ENCODE assay signal across 21 cellular contexts in the genomic region with DNA sequence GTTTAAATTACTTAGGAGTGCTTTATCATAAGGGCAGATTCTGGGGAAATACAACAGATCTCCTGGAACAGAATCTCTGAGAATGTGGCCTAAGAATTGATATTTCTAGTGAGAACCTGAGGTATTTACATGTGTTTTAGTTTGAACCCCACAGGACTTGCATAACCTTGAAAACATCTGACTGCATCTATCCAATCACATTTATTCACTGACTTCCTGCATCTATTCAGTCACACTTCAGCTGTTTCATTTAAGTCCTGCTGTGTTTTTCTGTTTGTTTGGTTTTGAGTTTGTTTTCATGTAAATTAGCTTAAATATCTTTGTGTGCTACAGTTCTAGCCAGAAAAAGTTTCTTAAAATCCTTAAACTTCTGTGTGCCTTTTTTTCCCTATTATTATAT.
DNase-seq lines count a peak whose midpoint lies in the region; ATAC-seq and TF ChIP-seq lines count a peak whose summit lies in the region.
"Had no signal": no experiment of that assay in that cellular context is flagged by ENCODE, and none has a peak within 500 bp of the region (broad histone marks: within the 10 kb centered on the region; RNA-seq: fewer than 3 reads in every experiment).

No MANE protein-coding gene starts in this region.

- peak; percentile 91 for ATAC-seq in WTC11
- no peak for ATAC-seq in activated T-helper 17 cell treated with anti-CD3 and anti-CD28 coated beads, Interleukin-2, amount 50 U/mL, for 72 hours (replicated peaks)
- no peak for ATAC-seq in GM19023 (IDR thresholded peaks at IDR 0.05; ENCODE audit: unreplicated experiment)
- ATAC-seq: A549; stimulated activated naive CD8-positive, alpha-beta T cell treated with anti-CD3 and anti-CD28 coated beads, Interleukin-15, Interleukin-2, amounts not matched to agents 100 U/mL and 50 U/mL, for 24 hours had no signal

- H3K36me3 Mint-ChIP-seq in WTC11, result peaks cover 12% of the 10 kb centered on the region
- no peaks in the 10 kb centered on the region for H3K36me3 Mint-ChIP-seq in activated T-helper 17 cell treated with anti-CD3 and anti-CD28 coated beads, Interleukin-2, amount 50 U/mL, for 72 hours (ENCODE audit: low read depth)
- H3K36me3 Mint-ChIP-seq: activated naive CD4-positive, alpha-beta T cell treated with anti-CD3 and anti-CD28 coated beads, Interleukin-2, amount 10 ng/mL, durations not matched to agents 7 days and 5 days; memory B cell had no signal

- DNase-seq in NCI-H748 (lab: John Stamatoyannopoulos, UW; ENCODE audit: unreplicated experiment) (peak; percentile 0), NCI-H748 treated with DMSO at 0.1 percent for 48 hours (lab: John Stamatoyannopoulos, UW) (no peak), WTC11 (ENCODE audit: low spot score) (no peak), iPS DF 4.7 (ENCODE audit: extremely low read depth, low spot score) (peak; percentile 64), NCI-H2081 treated with DMSO at 0.1 percent for 48 hours (lab: John Stamatoyannopoulos, UW) (no peak), DMS153 (lab: John Stamatoyannopoulos, UW) (no peak)
- DNase-seq: activated CD4-positive, alpha-beta T cell treated with anti-CD3 and anti-CD28 coated beads, Interleukin-2, amount 50 U/mL, for 1 hour; activated naive CD4-positive, alpha-beta T cell treated with anti-CD3 and anti-CD28 coated beads, Interleukin-2, amount 10 ng/mL, durations not matched to agents 7 days and 5 days; DMS79; kidney; NCI-H187; NCI-H774; Peyer's patch; retina; stimulated activated naive CD8-positive, alpha-beta T cell treated with anti-CD3 and anti-CD28 coated beads, Interleukin-15, Interleukin-2, amounts not matched to agents 100 U/mL and 50 U/mL, for 24 hours; upper lobe of left lung had no signal

- CTCF ChIA-PET in WTC11 (lab: Charles Lee), result interaction anchor here (0.9 to 1.3 kb wide), 2 partner anchors 19 to 161 kb away, joined by 3 read pairs; no protein-coding TSS in a partner anchor

- H3K27me3 Mint-ChIP-seq in WTC11 (ENCODE audit: low read depth), result peaks cover 30% of the 10 kb centered on the region
- no peaks in the 10 kb centered on the region for H3K27me3 Mint-ChIP-seq in activated T-helper 17 cell treated with anti-CD3 and anti-CD28 coated beads, Interleukin-2, amount 50 U/mL, for 72 hours
- H3K27me3 Mint-ChIP-seq: activated naive CD4-positive, alpha-beta T cell treated with anti-CD3 and anti-CD28 coated beads, Interleukin-2, amount 10 ng/mL, durations not matched to agents 7 days and 5 days; memory B cell had no signal

- peaks cover 17% of the 10 kb centered on the region for H3K9me3 Mint-ChIP-seq in WTC11
- H3K9me3 Mint-ChIP-seq in activated T-helper 17 cell treated with anti-CD3 and anti-CD28 coated beads, Interleukin-2, amount 50 U/mL, for 72 hours, result peaks cover 20% of the 10 kb centered on the region
- H3K9me3 Mint-ChIP-seq: nephron had no signal

- peak overlapping the region; percentile 78; the same call in 1 of the 2 replicates for H3K27ac Mint-ChIP-seq in WTC11
- no peak overlapping the region for H3K27ac Mint-ChIP-seq in activated T-helper 17 cell treated with anti-CD3 and anti-CD28 coated beads, Interleukin-2, amount 50 U/mL, for 72 hours
- H3K27ac Mint-ChIP-seq: activated naive CD4-positive, alpha-beta T cell treated with anti-CD3 and anti-CD28 coated beads, Interleukin-2, amount 10 ng/mL, durations not matched to agents 7 days and 5 days; memory B cell; nephron had no signal

- TF ChIP-seq CTCF in WTC11 (IDR thresholded peaks at IDR 0.05), result no peak

- H3K4me3 Mint-ChIP-seq in WTC11, result peak overlapping the region; percentile 23; the same call in 1 of the 2 replicates
- H3K4me3 Mint-ChIP-seq in activated T-helper 17 cell treated with anti-CD3 and anti-CD28 coated beads, Interleukin-2, amount 50 U/mL, for 72 hours, result no peak overlapping the region
- H3K4me3 Mint-ChIP-seq: activated naive CD4-positive, alpha-beta T cell treated with anti-CD3 and anti-CD28 coated beads, Interleukin-2, amount 10 ng/mL, durations not matched to agents 7 days and 5 days; memory B cell; nephron had no signal

- POLR2A ChIA-PET in WTC11 (lab: Charles Lee), result no interaction called here

- peaks cover 38% of the 10 kb centered on the region for H3K4me1 Mint-ChIP-seq in WTC11
- H3K4me1 Mint-ChIP-seq in activated T-helper 17 cell treated with anti-CD3 and anti-CD28 coated beads, Interleukin-2, amount 50 U/mL, for 72 hours, result no peaks in the 10 kb centered on the region
- H3K4me1 Mint-ChIP-seq: activated naive CD4-positive, alpha-beta T cell treated with anti-CD3 and anti-CD28 coated beads, Interleukin-2, amount 10 ng/mL, durations not matched to agents 7 days and 5 days; memory B cell; nephron had no signal

TF ChIP-seq in WTC11, 78 proteins besides CTCF, POLR2A, EP300 and RAD21:
- TF ChIP-seq, protein P1, sequence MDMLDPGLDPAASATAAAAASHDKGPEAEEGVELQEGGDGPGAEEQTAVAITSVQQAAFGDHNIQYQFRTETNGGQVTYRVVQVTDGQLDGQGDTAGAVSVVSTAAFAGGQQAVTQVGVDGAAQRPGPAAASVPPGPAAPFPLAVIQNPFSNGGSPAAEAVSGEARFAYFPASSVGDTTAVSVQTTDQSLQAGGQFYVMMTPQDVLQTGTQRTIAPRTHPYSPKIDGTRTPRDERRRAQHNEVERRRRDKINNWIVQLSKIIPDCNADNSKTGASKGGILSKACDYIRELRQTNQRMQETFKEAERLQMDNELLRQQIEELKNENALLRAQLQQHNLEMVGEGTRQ (CRISPR knock-in tag; IDR thresholded peaks at IDR 0.05), result peak; percentile 46
- no peak for TF ChIP-seq NFATC4 (CRISPR knock-in tag; IDR thresholded peaks at IDR 0.05)

Comparison
In these comparisons a context has a peak if more than half of its experiments do, and no peak if none do; other contexts are left out.
1. DNase-seq: peak in NCI-H748 (single experiment) and iPS DF 4.7 (single experiment); none in NCI-H748 treated with DMSO at 0.1 percent for 48 hours (single experiment), WTC11 (single experiment), NCI-H2081 treated with DMSO at 0.1 percent for 48 hours (single experiment) and DMS153 (single experiment).